Comparison of ENCODE assay signal across 1 cellular context in the genomic region with DNA sequence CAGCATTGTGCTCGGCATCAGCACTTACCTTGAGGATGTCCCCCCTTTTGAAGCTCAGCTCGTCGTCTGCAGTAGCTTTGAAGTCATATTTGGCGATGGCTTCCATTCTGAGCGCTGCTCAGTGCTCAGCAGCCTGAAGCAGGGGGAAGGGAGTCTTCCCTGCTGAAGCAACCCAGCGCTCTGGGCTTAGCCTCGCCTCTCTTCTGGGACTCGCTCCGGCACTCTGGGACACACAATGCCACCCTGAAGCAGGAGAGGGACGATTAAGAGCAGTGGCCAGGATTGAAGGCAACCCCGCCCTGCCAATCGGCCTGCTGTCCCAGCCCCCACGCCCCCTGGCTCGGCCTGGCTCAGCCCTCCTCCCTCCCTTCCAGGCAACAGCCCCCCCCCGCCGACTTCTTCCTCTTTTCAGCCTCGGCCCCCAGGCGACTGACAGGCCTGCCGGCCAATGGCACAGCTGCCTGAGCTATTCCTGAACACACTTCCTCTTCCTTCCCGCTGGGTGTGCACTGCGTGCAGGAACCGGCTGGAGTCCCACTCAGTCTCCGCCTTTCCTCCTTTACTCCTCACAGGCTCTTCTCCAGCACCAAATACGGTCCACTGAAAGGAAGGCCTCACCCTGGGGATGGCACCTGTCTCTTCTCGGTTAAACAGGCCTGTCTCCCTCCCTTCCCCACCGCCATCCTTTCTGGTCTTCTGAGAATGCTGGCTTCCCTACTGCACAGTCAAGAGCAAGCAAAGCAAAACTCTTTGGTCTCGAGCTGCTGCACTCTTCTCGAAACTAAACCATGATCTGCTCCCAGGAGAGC.
TF ChIP-seq lines count a peak whose summit lies in the region.

No MANE protein-coding gene starts in this region.

TF ChIP-seq in HepG2, 621 proteins besides CTCF, POLR2A, EP300 and RAD21 (continued from another document and continues in another):
- TF ChIP-seq, protein P1, sequence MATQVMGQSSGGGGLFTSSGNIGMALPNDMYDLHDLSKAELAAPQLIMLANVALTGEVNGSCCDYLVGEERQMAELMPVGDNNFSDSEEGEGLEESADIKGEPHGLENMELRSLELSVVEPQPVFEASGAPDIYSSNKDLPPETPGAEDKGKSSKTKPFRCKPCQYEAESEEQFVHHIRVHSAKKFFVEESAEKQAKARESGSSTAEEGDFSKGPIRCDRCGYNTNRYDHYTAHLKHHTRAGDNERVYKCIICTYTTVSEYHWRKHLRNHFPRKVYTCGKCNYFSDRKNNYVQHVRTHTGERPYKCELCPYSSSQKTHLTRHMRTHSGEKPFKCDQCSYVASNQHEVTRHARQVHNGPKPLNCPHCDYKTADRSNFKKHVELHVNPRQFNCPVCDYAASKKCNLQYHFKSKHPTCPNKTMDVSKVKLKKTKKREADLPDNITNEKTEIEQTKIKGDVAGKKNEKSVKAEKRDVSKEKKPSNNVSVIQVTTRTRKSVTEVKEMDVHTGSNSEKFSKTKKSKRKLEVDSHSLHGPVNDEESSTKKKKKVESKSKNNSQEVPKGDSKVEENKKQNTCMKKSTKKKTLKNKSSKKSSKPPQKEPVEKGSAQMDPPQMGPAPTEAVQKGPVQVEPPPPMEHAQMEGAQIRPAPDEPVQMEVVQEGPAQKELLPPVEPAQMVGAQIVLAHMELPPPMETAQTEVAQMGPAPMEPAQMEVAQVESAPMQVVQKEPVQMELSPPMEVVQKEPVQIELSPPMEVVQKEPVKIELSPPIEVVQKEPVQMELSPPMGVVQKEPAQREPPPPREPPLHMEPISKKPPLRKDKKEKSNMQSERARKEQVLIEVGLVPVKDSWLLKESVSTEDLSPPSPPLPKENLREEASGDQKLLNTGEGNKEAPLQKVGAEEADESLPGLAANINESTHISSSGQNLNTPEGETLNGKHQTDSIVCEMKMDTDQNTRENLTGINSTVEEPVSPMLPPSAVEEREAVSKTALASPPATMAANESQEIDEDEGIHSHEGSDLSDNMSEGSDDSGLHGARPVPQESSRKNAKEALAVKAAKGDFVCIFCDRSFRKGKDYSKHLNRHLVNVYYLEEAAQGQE (IDR thresholded peaks at IDR 0.05; ENCODE audit: borderline replicate concordance in 1 of 2, low read depth in 1 of 2, low read length in 2 of 2) = peak in 1 of 2 experiments; percentile 26; a peak in 1 of 4 replicates
- TF ChIP-seq ZNF768 (CRISPR knock-in tag; IDR thresholded peaks at IDR 0.05) (peak; percentile 65; the same call in 1 of the 2 replicates), MTA1 (CRISPR knock-in tag; IDR thresholded peaks at IDR 0.05; ENCODE audit: borderline replicate concordance) (0 out of 2 replicates have a peak, but pooled peaks have one; percentile 27), CENPT (CRISPR knock-in tag; IDR thresholded peaks at IDR 0.05; ENCODE audit: low read depth) (no peak), CAMTA2 (CRISPR knock-in tag; IDR thresholded peaks at IDR 0.05; ENCODE audit: borderline replicate concordance) (no peak), ZSCAN31 (CRISPR knock-in tag; IDR thresholded peaks at IDR 0.05; ENCODE audit: low read depth) (no peak), ZNF331 (CRISPR knock-in tag; IDR thresholded peaks at IDR 0.05) (no peak; the same call in 1 of the 2 replicates), ZNF121 (CRISPR knock-in tag; IDR thresholded peaks at IDR 0.05) (0 out of 2 replicates have a peak, but pooled peaks have one; percentile 39), ZFP36L1 (CRISPR knock-in tag; IDR thresholded peaks at IDR 0.05) (0 out of 2 replicates have a peak, but pooled peaks have one; percentile 69), RFXANK (CRISPR knock-in tag; IDR thresholded peaks at IDR 0.05) (no peak), ZNF841 (CRISPR knock-in tag; IDR thresholded peaks at IDR 0.05; ENCODE audit: borderline replicate concordance) (no peak), SAP130 (CRISPR knock-in tag; IDR thresholded peaks at IDR 0.05; ENCODE audit: low read depth) (peak; percentile 97), ZFP1 (CRISPR knock-in tag; IDR thresholded peaks at IDR 0.05) (peak; percentile 53; the same call in 1 of the 2 replicates), FOXM1 (CRISPR knock-in tag; IDR thresholded peaks at IDR 0.05) (no peak), ZNF234 (CRISPR knock-in tag; conservative IDR thresholded peaks at IDR 0.05) (no peak), KMT2A (CRISPR knock-in tag; IDR thresholded peaks at IDR 0.05) (peak; percentile 96), ADNP (CRISPR knock-in tag; IDR thresholded peaks at IDR 0.05) (no peak), ZNF432 (CRISPR knock-in tag; IDR thresholded peaks at IDR 0.05; ENCODE audit: borderline replicate concordance) (no peak), ZNF782 (CRISPR knock-in tag; IDR thresholded peaks at IDR 0.05; ENCODE audit: borderline replicate concordance) (peak; percentile 82; the same call in 1 of the 2 replicates), ERF (CRISPR knock-in tag; IDR thresholded peaks at IDR 0.05) (peak; percentile 64; the same call in 1 of the 2 replicates), ARNT2 (CRISPR knock-in tag; IDR thresholded peaks at IDR 0.05; ENCODE audit: low read depth) (no peak; the same call in 1 of the 2 replicates), ZC3H13 (CRISPR knock-in tag; IDR thresholded peaks at IDR 0.05) (peak; percentile 79; the same call in 1 of the 2 replicates), SSRP1 (CRISPR knock-in tag; IDR thresholded peaks at IDR 0.05) (no peak), KDM2A (CRISPR knock-in tag; IDR thresholded peaks at IDR 0.05; ENCODE audit: borderline replicate concordance, low read depth) (peak; percentile 85; the same call in 1 of the 2 replicates), CCAR2 (optimal IDR thresholded peaks at IDR 0.05; ENCODE audit: low read depth, low read length) (no peak), CHCHD3 (CRISPR knock-in tag; IDR thresholded peaks at IDR 0.05) (no peak), NFIB (CRISPR knock-in tag; IDR thresholded peaks at IDR 0.05; ENCODE audit: borderline replicate concordance) (no peak), ZNF660 (CRISPR knock-in tag; IDR thresholded peaks at IDR 0.05; ENCODE audit: borderline replicate concordance, low read depth) (no peak), FLYWCH1 (CRISPR knock-in tag; IDR thresholded peaks at IDR 0.05) (no peak), TCF7 (IDR thresholded peaks at IDR 0.05; ENCODE audit: low read depth) (peak; percentile 44; the same call in 1 of the 2 replicates), KLF6 (CRISPR knock-in tag; IDR thresholded peaks at IDR 0.05) (peak; percentile 66; the same call in 1 of the 2 replicates), ATAD3A (CRISPR knock-in tag; IDR thresholded peaks at IDR 0.05) (no peak), ZFP37 (CRISPR knock-in tag; IDR thresholded peaks at IDR 0.05; ENCODE audit: borderline replicate concordance) (0 out of 2 replicates have a peak, but pooled peaks have one; percentile 35), ZNF12 (CRISPR knock-in tag; IDR thresholded peaks at IDR 0.05) (peak; percentile 50; the same call in 1 of the 2 replicates), MED1 (CRISPR knock-in tag; IDR thresholded peaks at IDR 0.05) (peak; percentile 66)
- TF ChIP-seq, protein P2, sequence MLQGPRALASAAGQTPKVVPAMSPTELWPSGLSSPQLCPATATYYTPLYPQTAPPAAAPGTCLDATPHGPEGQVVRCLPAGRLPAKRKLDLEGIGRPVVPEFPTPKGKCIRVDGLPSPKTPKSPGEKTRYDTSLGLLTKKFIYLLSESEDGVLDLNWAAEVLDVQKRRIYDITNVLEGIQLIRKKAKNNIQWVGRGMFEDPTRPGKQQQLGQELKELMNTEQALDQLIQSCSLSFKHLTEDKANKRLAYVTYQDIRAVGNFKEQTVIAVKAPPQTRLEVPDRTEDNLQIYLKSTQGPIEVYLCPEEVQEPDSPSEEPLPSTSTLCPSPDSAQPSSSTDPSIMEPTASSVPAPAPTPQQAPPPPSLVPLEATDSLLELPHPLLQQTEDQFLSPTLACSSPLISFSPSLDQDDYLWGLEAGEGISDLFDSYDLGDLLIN (CRISPR knock-in tag; IDR thresholded peaks at IDR 0.05; ENCODE audit: borderline replicate concordance) = peak; percentile 50; the same call in 1 of the 2 replicates
- TF ChIP-seq, protein P3, sequence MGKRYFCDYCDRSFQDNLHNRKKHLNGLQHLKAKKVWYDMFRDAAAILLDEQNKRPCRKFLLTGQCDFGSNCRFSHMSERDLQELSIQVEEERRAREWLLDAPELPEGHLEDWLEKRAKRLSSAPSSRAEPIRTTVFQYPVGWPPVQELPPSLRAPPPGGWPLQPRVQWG (CRISPR knock-in tag; IDR thresholded peaks at IDR 0.05; ENCODE audit: borderline replicate concordance, low read depth) = no peak
- TF ChIP-seq, protein P4, sequence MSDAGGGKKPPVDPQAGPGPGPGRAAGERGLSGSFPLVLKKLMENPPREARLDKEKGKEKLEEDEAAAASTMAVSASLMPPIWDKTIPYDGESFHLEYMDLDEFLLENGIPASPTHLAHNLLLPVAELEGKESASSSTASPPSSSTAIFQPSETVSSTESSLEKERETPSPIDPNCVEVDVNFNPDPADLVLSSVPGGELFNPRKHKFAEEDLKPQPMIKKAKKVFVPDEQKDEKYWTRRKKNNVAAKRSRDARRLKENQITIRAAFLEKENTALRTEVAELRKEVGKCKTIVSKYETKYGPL (CRISPR knock-in tag; IDR thresholded peaks at IDR 0.05) = no peak
- TF ChIP-seq, protein P5, sequence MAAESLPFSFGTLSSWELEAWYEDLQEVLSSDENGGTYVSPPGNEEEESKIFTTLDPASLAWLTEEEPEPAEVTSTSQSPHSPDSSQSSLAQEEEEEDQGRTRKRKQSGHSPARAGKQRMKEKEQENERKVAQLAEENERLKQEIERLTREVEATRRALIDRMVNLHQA (CRISPR knock-in tag; IDR thresholded peaks at IDR 0.05) = no peak
- TF ChIP-seq, protein P6, sequence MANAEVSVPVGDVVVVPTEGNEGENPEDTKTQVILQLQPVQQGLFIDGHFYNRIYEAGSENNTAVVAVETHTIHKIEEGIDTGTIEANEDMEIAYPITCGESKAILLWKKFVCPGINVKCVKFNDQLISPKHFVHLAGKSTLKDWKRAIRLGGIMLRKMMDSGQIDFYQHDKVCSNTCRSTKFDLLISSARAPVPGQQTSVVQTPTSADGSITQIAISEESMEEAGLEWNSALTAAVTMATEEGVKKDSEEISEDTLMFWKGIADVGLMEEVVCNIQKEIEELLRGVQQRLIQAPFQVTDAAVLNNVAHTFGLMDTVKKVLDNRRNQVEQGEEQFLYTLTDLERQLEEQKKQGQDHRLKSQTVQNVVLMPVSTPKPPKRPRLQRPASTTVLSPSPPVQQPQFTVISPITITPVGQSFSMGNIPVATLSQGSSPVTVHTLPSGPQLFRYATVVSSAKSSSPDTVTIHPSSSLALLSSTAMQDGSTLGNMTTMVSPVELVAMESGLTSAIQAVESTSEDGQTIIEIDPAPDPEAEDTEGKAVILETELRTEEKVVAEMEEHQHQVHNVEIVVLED (CRISPR knock-in tag; IDR thresholded peaks at IDR 0.05; ENCODE audit: borderline replicate concordance) = 0 out of 2 replicates have a peak, but pooled peaks have one; percentile 39
- TF ChIP-seq, protein P7, sequence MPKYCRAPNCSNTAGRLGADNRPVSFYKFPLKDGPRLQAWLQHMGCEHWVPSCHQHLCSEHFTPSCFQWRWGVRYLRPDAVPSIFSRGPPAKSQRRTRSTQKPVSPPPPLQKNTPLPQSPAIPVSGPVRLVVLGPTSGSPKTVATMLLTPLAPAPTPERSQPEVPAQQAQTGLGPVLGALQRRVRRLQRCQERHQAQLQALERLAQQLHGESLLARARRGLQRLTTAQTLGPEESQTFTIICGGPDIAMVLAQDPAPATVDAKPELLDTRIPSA (CRISPR knock-in tag; IDR thresholded peaks at IDR 0.05; ENCODE audit: borderline replicate concordance) = no peak
- TF ChIP-seq, protein P8, sequence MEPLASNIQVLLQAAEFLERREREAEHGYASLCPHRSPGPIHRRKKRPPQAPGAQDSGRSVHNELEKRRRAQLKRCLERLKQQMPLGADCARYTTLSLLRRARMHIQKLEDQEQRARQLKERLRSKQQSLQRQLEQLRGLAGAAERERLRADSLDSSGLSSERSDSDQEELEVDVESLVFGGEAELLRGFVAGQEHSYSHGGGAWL (CRISPR knock-in tag; IDR thresholded peaks at IDR 0.05) = peak; percentile 66
- TF ChIP-seq, protein P9, sequence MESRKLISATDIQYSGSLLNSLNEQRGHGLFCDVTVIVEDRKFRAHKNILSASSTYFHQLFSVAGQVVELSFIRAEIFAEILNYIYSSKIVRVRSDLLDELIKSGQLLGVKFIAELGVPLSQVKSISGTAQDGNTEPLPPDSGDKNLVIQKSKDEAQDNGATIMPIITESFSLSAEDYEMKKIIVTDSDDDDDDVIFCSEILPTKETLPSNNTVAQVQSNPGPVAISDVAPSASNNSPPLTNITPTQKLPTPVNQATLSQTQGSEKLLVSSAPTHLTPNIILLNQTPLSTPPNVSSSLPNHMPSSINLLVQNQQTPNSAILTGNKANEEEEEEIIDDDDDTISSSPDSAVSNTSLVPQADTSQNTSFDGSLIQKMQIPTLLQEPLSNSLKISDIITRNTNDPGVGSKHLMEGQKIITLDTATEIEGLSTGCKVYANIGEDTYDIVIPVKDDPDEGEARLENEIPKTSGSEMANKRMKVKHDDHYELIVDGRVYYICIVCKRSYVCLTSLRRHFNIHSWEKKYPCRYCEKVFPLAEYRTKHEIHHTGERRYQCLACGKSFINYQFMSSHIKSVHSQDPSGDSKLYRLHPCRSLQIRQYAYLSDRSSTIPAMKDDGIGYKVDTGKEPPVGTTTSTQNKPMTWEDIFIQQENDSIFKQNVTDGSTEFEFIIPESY (CRISPR knock-in tag; IDR thresholded peaks at IDR 0.05) = peak; percentile 34; the same call in 1 of the 2 replicates
- TF ChIP-seq, protein P10, sequence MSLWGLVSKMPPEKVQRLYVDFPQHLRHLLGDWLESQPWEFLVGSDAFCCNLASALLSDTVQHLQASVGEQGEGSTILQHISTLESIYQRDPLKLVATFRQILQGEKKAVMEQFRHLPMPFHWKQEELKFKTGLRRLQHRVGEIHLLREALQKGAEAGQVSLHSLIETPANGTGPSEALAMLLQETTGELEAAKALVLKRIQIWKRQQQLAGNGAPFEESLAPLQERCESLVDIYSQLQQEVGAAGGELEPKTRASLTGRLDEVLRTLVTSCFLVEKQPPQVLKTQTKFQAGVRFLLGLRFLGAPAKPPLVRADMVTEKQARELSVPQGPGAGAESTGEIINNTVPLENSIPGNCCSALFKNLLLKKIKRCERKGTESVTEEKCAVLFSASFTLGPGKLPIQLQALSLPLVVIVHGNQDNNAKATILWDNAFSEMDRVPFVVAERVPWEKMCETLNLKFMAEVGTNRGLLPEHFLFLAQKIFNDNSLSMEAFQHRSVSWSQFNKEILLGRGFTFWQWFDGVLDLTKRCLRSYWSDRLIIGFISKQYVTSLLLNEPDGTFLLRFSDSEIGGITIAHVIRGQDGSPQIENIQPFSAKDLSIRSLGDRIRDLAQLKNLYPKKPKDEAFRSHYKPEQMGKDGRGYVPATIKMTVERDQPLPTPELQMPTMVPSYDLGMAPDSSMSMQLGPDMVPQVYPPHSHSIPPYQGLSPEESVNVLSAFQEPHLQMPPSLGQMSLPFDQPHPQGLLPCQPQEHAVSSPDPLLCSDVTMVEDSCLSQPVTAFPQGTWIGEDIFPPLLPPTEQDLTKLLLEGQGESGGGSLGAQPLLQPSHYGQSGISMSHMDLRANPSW (CRISPR knock-in tag; IDR thresholded peaks at IDR 0.05; ENCODE audit: borderline replicate concordance) = peak; percentile 56; the same call in 1 of the 2 replicates
- TF ChIP-seq, protein P11, sequence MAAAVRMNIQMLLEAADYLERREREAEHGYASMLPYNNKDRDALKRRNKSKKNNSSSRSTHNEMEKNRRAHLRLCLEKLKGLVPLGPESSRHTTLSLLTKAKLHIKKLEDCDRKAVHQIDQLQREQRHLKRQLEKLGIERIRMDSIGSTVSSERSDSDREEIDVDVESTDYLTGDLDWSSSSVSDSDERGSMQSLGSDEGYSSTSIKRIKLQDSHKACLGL (CRISPR knock-in tag; IDR thresholded peaks at IDR 0.05) = no peak
